10 cellular contexts compared by ENCODE assay signal in genomic region chr1:119323216-119323982, GRCh38.
A peak's percentile ranks its signal among the peaks of the same experiment; 100 is the strongest.
DNase-seq lines count a peak whose midpoint lies in the region; ATAC-seq lines count a peak whose summit lies in the region.
"Had no signal": no experiment of that assay in that cellular context is flagged by ENCODE, and none has a peak within 500 bp of the region (broad histone marks: within the 10 kb centered on the region; RNA-seq: fewer than 3 reads in every experiment).

No MANE protein-coding gene starts in this region.

- ATAC-seq in GM19023 (IDR thresholded peaks at IDR 0.05; ENCODE audit: unreplicated experiment) (peak; percentile 80), GM21825 (IDR thresholded peaks at IDR 0.05; ENCODE audit: unreplicated experiment) (peak; percentile 87), HG03520 (IDR thresholded peaks at IDR 0.05; ENCODE audit: unreplicated experiment) (peak; percentile 86)
- ATAC-seq: left lobe of liver had no signal

- DNase-seq in pons (ENCODE audit: low spot score) (peak; percentile 3), RPMI8226 (no peak), COLO668 (lab: John Stamatoyannopoulos, UW; ENCODE audit: unreplicated experiment) (no peak), NCI-H2227 (lab: John Stamatoyannopoulos, UW; ENCODE audit: unreplicated experiment) (no peak)
- DNase-seq: activated effector memory CD4-positive, alpha-beta T cell treated with Interleukin-2 at 50 U/mL for 16 hours; stimulated activated CD4-positive, alpha-beta T cell treated with anti-CD3 and anti-CD28 coated beads, Interleukin-12 subunit alpha, Interleukin-12 subunit beta, amount 100 ng/mL, for 4 hours had no signal
